1 cellular context compared by ENCODE assay signal in genomic region chr1:110896090-110896489, GRCh38.
TF ChIP-seq lines count a peak whose summit lies in the region.

No MANE protein-coding gene starts in this region.

TF ChIP-seq in H1, 55 proteins besides CTCF, POLR2A, EP300 and RAD21:
- TF ChIP-seq TAF1 (IDR thresholded peaks at IDR 0.05; ENCODE audit: low read depth, low read length) (no peak), RFX5 (IDR thresholded peaks at IDR 0.05; ENCODE audit: borderline replicate concordance, low read depth, low read length) (no peak), RXRA (IDR thresholded peaks at IDR 0.05; ENCODE audit: insufficient read depth, low read depth, low read length) (no peak), SRF (IDR thresholded peaks at IDR 0.05; ENCODE audit: low read depth, low read length) (no peak), CTBP2 (IDR thresholded peaks at IDR 0.05; ENCODE audit: borderline replicate concordance, insufficient read depth, insufficient read length, low read length) (no peak), NANOG (IDR thresholded peaks at IDR 0.05; ENCODE audit: insufficient read depth, low read depth, low read length, poor library complexity, severe bottlenecking) (no peak), ATF2 (IDR thresholded peaks at IDR 0.05; ENCODE audit: low read length) (no peak), NRF1 (IDR thresholded peaks at IDR 0.05; ENCODE audit: low read depth, low read length) (no peak), SIRT6 (IDR thresholded peaks at IDR 0.05; ENCODE audit: low read length) (no peak), CBX5 (IDR thresholded peaks at IDR 0.05; ENCODE audit: low read depth, low read length) (no peak), SIX5 (IDR thresholded peaks at IDR 0.05; ENCODE audit: low read depth, low read length) (no peak), ATF3 (IDR thresholded peaks at IDR 0.05; ENCODE audit: insufficient read depth, low read depth, low read length) (no peak), SP2 (IDR thresholded peaks at IDR 0.05; ENCODE audit: low read length) (no peak)
